8 cellular contexts compared by ENCODE assay signal in the genomic region with DNA sequence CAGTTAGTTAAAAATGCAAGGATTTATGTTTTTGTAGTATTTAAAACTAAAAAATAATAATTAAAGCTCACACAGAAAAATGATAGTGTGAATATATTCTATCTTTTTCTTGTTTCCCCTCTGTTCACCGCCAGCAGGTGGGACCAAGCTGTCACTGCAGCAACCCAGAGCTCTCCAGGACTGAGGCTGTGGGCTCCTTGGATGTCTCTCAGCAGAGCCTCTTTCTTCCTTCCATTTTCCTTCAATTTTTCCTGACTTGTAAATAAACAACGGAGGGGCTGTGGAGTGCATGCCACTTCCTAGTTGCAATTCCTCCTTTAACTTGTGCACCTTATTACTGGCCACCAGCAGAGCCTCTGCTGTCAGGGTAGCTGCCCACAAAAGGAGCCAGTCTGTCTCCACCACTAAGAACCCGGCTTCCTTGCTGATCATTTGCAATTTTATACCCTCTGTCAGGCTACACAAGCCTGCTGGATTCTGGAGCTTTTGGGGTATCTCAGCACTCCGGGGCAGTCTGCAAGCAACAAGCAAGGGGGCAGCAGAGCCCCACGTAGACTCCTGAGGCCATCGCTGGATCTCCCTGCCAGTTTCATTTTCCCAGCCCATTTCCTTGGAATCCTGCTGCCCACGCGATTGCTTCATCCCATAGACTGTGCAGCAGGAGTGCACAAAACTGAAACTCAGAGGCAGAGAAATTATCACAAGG.
DNase-seq lines count a peak whose midpoint lies in the region; ATAC-seq and TF ChIP-seq lines count a peak whose summit lies in the region.

No MANE protein-coding gene starts in this region.

- BruUV-seq in Panc1 (replicated peaks; lab: Mats Ljungman, UMichigan) = no TSS peak

- DNase-seq in HCEC 1CT (peak; percentile 84), Panc1 (ENCODE audit: low read depth, low spot score) (no peak), fibroblast of peridontal ligament (ENCODE audit: extremely low read depth) (peak; percentile 84), non-pigmented ciliary epithelial cell (ENCODE audit: low read depth) (peak; percentile 46), GM19240 (ENCODE audit: insufficient read length, low spot score) (no peak)
- DNase-seq in activated T-helper 2 cell treated with anti-CD3 and anti-CD28 coated beads, Interferon-gamma antibody, Interleukin-2, Interleukin-4, amounts not matched to agents 10 μg/mL and 5 μg/mL and 100 μg/mL, durations not matched to agents 14 hours and 24 hours and 36 hours (ENCODE audit: low spot score) = no peak
- DNase-seq in CD8-positive, alpha-beta memory T cell = no peak

- H3K4me3 ChIP-seq in Panc1 (ENCODE audit: low read depth in 2 of 2, low read length in 2 of 2) = peak overlapping the region; percentile 13 to 32
- no peak overlapping the region for H3K4me3 ChIP-seq in CD8-positive, alpha-beta memory T cell (ENCODE audit: low read length)

- intact Hi-C loops in Panc1 (cut with micrococcal nuclease; ENCODE audit: unreplicated experiment) = no loop called here
- intact Hi-C loops in activated T-helper 2 cell treated with anti-CD3 and anti-CD28 coated beads, Interferon-gamma antibody, Interleukin-2, Interleukin-4, amounts not matched to agents 10 μg/mL and 5 μg/mL and 100 μg/mL, durations not matched to agents 14 hours and 24 hours and 36 hours (cut with micrococcal nuclease) = no loop called here

- H3K9me3 ChIP-seq in Panc1 (ENCODE audit: control insufficient read depth, insufficient read depth, low read depth, low read length) = no peaks in the 10 kb centered on the region
- H3K9me3 ChIP-seq in CD8-positive, alpha-beta memory T cell (ENCODE audit: low read length) = no peaks in the 10 kb centered on the region

- H3K27me3 Mint-ChIP-seq in activated T-helper 2 cell treated with anti-CD3 and anti-CD28 coated beads, Interferon-gamma antibody, Interleukin-2, Interleukin-4, amounts not matched to agents 10 μg/mL and 5 μg/mL and 100 μg/mL, durations not matched to agents 14 hours and 24 hours and 36 hours (ENCODE audit: low read depth) = no peaks in the 10 kb centered on the region
- no peaks in the 10 kb centered on the region for H3K27me3 Mint-ChIP-seq in CD8-positive, alpha-beta memory T cell

- no peak overlapping the region for H3K27ac Mint-ChIP-seq in activated T-helper 2 cell treated with anti-CD3 and anti-CD28 coated beads, Interferon-gamma antibody, Interleukin-2, Interleukin-4, amounts not matched to agents 10 μg/mL and 5 μg/mL and 100 μg/mL, durations not matched to agents 14 hours and 24 hours and 36 hours
- no peak overlapping the region for H3K27ac Mint-ChIP-seq in CD8-positive, alpha-beta memory T cell

- H3K9me3 Mint-ChIP-seq in activated T-helper 2 cell treated with anti-CD3 and anti-CD28 coated beads, Interferon-gamma antibody, Interleukin-2, Interleukin-4, amounts not matched to agents 10 μg/mL and 5 μg/mL and 100 μg/mL, durations not matched to agents 14 hours and 24 hours and 36 hours = peaks cover 14% of the 10 kb centered on the region
- peaks cover 5 to 18% (median 7%) of the 10 kb centered on the region in 5 donors for H3K9me3 Mint-ChIP-seq in CD8-positive, alpha-beta memory T cell

- in situ Hi-C loops in Panc1 (cut with HindIII; ENCODE audit: low pct_unique_long_range_greater_than_20kb, low sequenced_read_pairs) = no loop called here

- H3K4me1 ChIP-seq in Panc1 (ENCODE audit: control insufficient read depth, insufficient read depth, low read length) = no peaks in the 10 kb centered on the region
- H3K4me1 ChIP-seq in CD8-positive, alpha-beta memory T cell (ENCODE audit: insufficient read depth, low read length) = no peaks in the 10 kb centered on the region

- H3K4me1 Mint-ChIP-seq in activated T-helper 2 cell treated with anti-CD3 and anti-CD28 coated beads, Interferon-gamma antibody, Interleukin-2, Interleukin-4, amounts not matched to agents 10 μg/mL and 5 μg/mL and 100 μg/mL, durations not matched to agents 14 hours and 24 hours and 36 hours (ENCODE audit: low read depth) = no peaks in the 10 kb centered on the region
- no peaks in the 10 kb centered on the region for H3K4me1 Mint-ChIP-seq in CD8-positive, alpha-beta memory T cell

- H3K27me3 ChIP-seq in Panc1 (ENCODE audit: control insufficient read depth, insufficient read depth, low read length) = no peaks in the 10 kb centered on the region
- H3K27me3 ChIP-seq in CD8-positive, alpha-beta memory T cell (ENCODE audit: insufficient read depth, low read length, poor library complexity, severe bottlenecking) = no peaks in the 10 kb centered on the region

- ATAC-seq in Panc1 (peak; percentile 86), HG03439 (IDR thresholded peaks at IDR 0.05; ENCODE audit: unreplicated experiment) (no peak)

- CTCF ChIA-PET in Panc1 (lab: Charles Lee) = no interaction called here
- CTCF ChIA-PET in CD8-positive, alpha-beta memory T cell (lab: Charles Lee) = no interaction called here

- peak; percentile 49 for TF ChIP-seq CTCF in Panc1 (IDR thresholded peaks at IDR 0.05)

- no peak overlapping the region for H3K4me3 Mint-ChIP-seq in activated T-helper 2 cell treated with anti-CD3 and anti-CD28 coated beads, Interferon-gamma antibody, Interleukin-2, Interleukin-4, amounts not matched to agents 10 μg/mL and 5 μg/mL and 100 μg/mL, durations not matched to agents 14 hours and 24 hours and 36 hours (ENCODE audit: low read depth)
- no peak overlapping the region for H3K4me3 Mint-ChIP-seq in CD8-positive, alpha-beta memory T cell

- H3K36me3 ChIP-seq in Panc1 (ENCODE audit: control insufficient read depth, insufficient read depth, low read length) = no peaks in the 10 kb centered on the region
- no peaks in the 10 kb centered on the region for H3K36me3 ChIP-seq in CD8-positive, alpha-beta memory T cell (ENCODE audit: insufficient read depth, low read length)

- POLR2A ChIA-PET in Panc1 (lab: Charles Lee) = no interaction called here
- POLR2A ChIA-PET in CD8-positive, alpha-beta memory T cell (lab: Charles Lee) = no interaction called here

- H3K27ac ChIP-seq in Panc1 (ENCODE audit: low read length) = no peak overlapping the region
- H3K27ac ChIP-seq in CD8-positive, alpha-beta memory T cell (ENCODE audit: low read depth, low read length) = no peak overlapping the region

- H3K36me3 Mint-ChIP-seq in activated T-helper 2 cell treated with anti-CD3 and anti-CD28 coated beads, Interferon-gamma antibody, Interleukin-2, Interleukin-4, amounts not matched to agents 10 μg/mL and 5 μg/mL and 100 μg/mL, durations not matched to agents 14 hours and 24 hours and 36 hours (ENCODE audit: low read depth) = no peaks in the 10 kb centered on the region
- H3K36me3 Mint-ChIP-seq in CD8-positive, alpha-beta memory T cell = no peaks in the 10 kb centered on the region

Comparison
In these comparisons a context has a peak if more than half of its experiments do, and no peak if none do; other contexts are left out.
1. DNase-seq: peak in HCEC 1CT (single experiment), fibroblast of peridontal ligament (single experiment) and non-pigmented ciliary epithelial cell (single experiment); none in Panc1 (single experiment), GM19240 (single experiment), activated T-helper 2 cell treated with anti-CD3 and anti-CD28 coated beads, Interferon-gamma antibody, Interleukin-2, Interleukin-4, amounts not matched to agents 10 μg/mL and 5 μg/mL and 100 μg/mL, durations not matched to agents 14 hours and 24 hours and 36 hours (single experiment) and CD8-positive, alpha-beta memory T cell (0 of 5).